Comparison of ENCODE assay signal across 34 cellular contexts in genomic region chr2:66875941-66876462, GRCh38.
"Had no signal": no experiment of that assay in that cellular context is flagged by ENCODE, and none has a peak within 500 bp of the region (broad histone marks: within the 10 kb centered on the region; RNA-seq: fewer than 3 reads in every experiment).

No MANE protein-coding gene starts in this region.

- DNase-seq: activated CD4-positive, alpha-beta memory T cell treated with anti-CD3 and anti-CD28 coated beads for 36 hours; activated CD4-positive, alpha-beta T cell treated with anti-CD3 and anti-CD28 coated beads for 36 hours; activated CD4-positive, alpha-beta T cell treated with anti-CD3 and anti-CD28 coated beads, Interleukin-2, amount 10 ng/mL, durations not matched to agents 24 days and 14 days; activated CD4-positive, CD25-positive, alpha-beta regulatory T cell; activated CD4-positive, CD25-positive, alpha-beta regulatory T cell treated with anti-CD3 and anti-CD28 coated beads, Interleukin-2, amount 50 U/mL, for 72 hours; activated CD8-positive, alpha-beta memory T cell treated with anti-CD3 and anti-CD28 coated beads, Interleukin-2, amount 10 ng/mL, durations not matched to agents 7 days and 5 days; activated CD8-positive, alpha-beta memory T cell treated with anti-CD3 and anti-CD28 coated beads, Interleukin-2, amount 50 U/mL, for 4 hours; activated CD8-positive, alpha-beta T cell treated with anti-CD3 and anti-CD28 coated beads, Interleukin-2, amount 10 ng/mL, durations not matched to agents 7 days and 5 days; activated effector memory CD4-positive, alpha-beta T cell treated with anti-CD3 and anti-CD28 coated beads, Interleukin-2, amount 50 U/mL, for 16 hours; activated naive CD4-positive, alpha-beta T cell treated with anti-CD3 and anti-CD28 coated beads for 36 hours; activated naive CD8-positive, alpha-beta T cell treated with anti-CD3 and anti-CD28 coated beads for 36 hours; activated naive CD8-positive, alpha-beta T cell treated with anti-CD3 and anti-CD28 coated beads, Interleukin-2, amount 50 U/mL, for 24 hours; activated T-cell treated with anti-CD3 and anti-CD28 coated beads, Interleukin-2, amount 50 U/mL, for 1 hour; activated T-cell treated with anti-CD3 and anti-CD28 coated beads, Interleukin-2, amount 50 U/mL, for 48 hours; adrenal gland; amygdala; aorta; central memory CD4-positive, alpha-beta T cell; cerebellar nuclear complex; colonic mucosa; effector CD8-positive, alpha-beta T cell; esophagus squamous epithelium; foreskin fibroblast; glutamatergic neuron; heart left ventricle; T-helper 2 cell had no signal

- H3K36me3 Mint-ChIP-seq: activated CD4-positive, alpha-beta memory T cell treated with anti-CD3 and anti-CD28 coated beads for 36 hours; activated CD8-positive, alpha-beta memory T cell treated with anti-CD3 and anti-CD28 coated beads, Interleukin-2, amount 10 ng/mL, durations not matched to agents 7 days and 5 days; activated naive CD4-positive, alpha-beta T cell treated with anti-CD3 and anti-CD28 coated beads, Interleukin-2, amount 50 U/mL, for 24 hours; activated naive CD8-positive, alpha-beta T cell treated with anti-CD3 and anti-CD28 coated beads for 36 hours; brain had no signal

- H3K4me1 ChIP-seq: adrenal gland, breast epithelium, colonic mucosa, esophagus squamous epithelium, heart left ventricle had no signal

- H3K27ac Mint-ChIP-seq: activated CD4-positive, alpha-beta memory T cell treated with anti-CD3 and anti-CD28 coated beads for 36 hours; activated CD4-positive, alpha-beta T cell treated with anti-CD3 and anti-CD28 coated beads for 36 hours; activated CD4-positive, alpha-beta T cell treated with anti-CD3 and anti-CD28 coated beads, Interleukin-2, amount 10 ng/mL, durations not matched to agents 24 days and 14 days; activated CD8-positive, alpha-beta memory T cell treated with anti-CD3 and anti-CD28 coated beads, Interleukin-2, amount 10 ng/mL, durations not matched to agents 7 days and 5 days; activated CD8-positive, alpha-beta T cell treated with anti-CD3 and anti-CD28 coated beads, Interleukin-2, amount 10 ng/mL, durations not matched to agents 7 days and 5 days; activated naive CD4-positive, alpha-beta T cell treated with anti-CD3 and anti-CD28 coated beads for 36 hours; activated naive CD4-positive, alpha-beta T cell treated with anti-CD3 and anti-CD28 coated beads, Interleukin-2, amount 50 U/mL, for 24 hours; activated naive CD8-positive, alpha-beta T cell treated with anti-CD3 and anti-CD28 coated beads for 36 hours; activated naive CD8-positive, alpha-beta T cell treated with anti-CD3 and anti-CD28 coated beads, Interleukin-2, amount 50 U/mL, for 24 hours; activated T-helper 1 cell treated with anti-CD3 and anti-CD28 coated beads, Interleukin-12 subunit alpha, Interleukin-12 subunit beta, Interleukin-2, Interleukin-4 antibody, amounts not matched to agents 30 ng/mL and 10 ng/mL and 1 ng/mL, durations not matched to agents 14 hours and 24 hours and 36 hours; activated T-helper 2 cell treated with anti-CD3 and anti-CD28 coated beads, Interferon-gamma antibody, Interleukin-2, Interleukin-4, amounts not matched to agents 10 μg/mL and 5 μg/mL and 100 μg/mL, durations not matched to agents 14 hours and 24 hours and 36 hours; brain had no signal

- H3K9me3 ChIP-seq: adrenal gland, breast epithelium, colonic mucosa, esophagus squamous epithelium, heart left ventricle had no signal

- FAIRE-seq: endothelial cell of umbilical vein had no signal

- H3K27me3 ChIP-seq: adrenal gland, breast epithelium, cardiac muscle cell, colonic mucosa, esophagus squamous epithelium, heart left ventricle had no signal

- H3K4me3 Mint-ChIP-seq: activated CD4-positive, alpha-beta memory T cell treated with anti-CD3 and anti-CD28 coated beads for 36 hours; activated CD4-positive, alpha-beta T cell treated with anti-CD3 and anti-CD28 coated beads for 36 hours; activated CD4-positive, alpha-beta T cell treated with anti-CD3 and anti-CD28 coated beads, Interleukin-2, amount 10 ng/mL, durations not matched to agents 24 days and 14 days; activated CD8-positive, alpha-beta memory T cell treated with anti-CD3 and anti-CD28 coated beads, Interleukin-2, amount 10 ng/mL, durations not matched to agents 7 days and 5 days; activated CD8-positive, alpha-beta T cell treated with anti-CD3 and anti-CD28 coated beads, Interleukin-2, amount 10 ng/mL, durations not matched to agents 7 days and 5 days; activated naive CD4-positive, alpha-beta T cell treated with anti-CD3 and anti-CD28 coated beads for 36 hours; activated naive CD4-positive, alpha-beta T cell treated with anti-CD3 and anti-CD28 coated beads, Interleukin-2, amount 50 U/mL, for 24 hours; activated naive CD8-positive, alpha-beta T cell treated with anti-CD3 and anti-CD28 coated beads for 36 hours; activated naive CD8-positive, alpha-beta T cell treated with anti-CD3 and anti-CD28 coated beads, Interleukin-2, amount 50 U/mL, for 24 hours; activated T-helper 1 cell treated with anti-CD3 and anti-CD28 coated beads, Interleukin-12 subunit alpha, Interleukin-12 subunit beta, Interleukin-2, Interleukin-4 antibody, amounts not matched to agents 30 ng/mL and 10 ng/mL and 1 ng/mL, durations not matched to agents 14 hours and 24 hours and 36 hours; brain had no signal

- ATAC-seq: activated CD4-positive, alpha-beta T cell treated with anti-CD3 and anti-CD28 coated beads for 36 hours; activated CD8-positive, alpha-beta memory T cell treated with anti-CD3 and anti-CD28 coated beads, Interleukin-2, amount 10 ng/mL, durations not matched to agents 7 days and 5 days; activated CD8-positive, alpha-beta T cell treated with anti-CD3 and anti-CD28 coated beads, Interleukin-2, amount 10 ng/mL, durations not matched to agents 7 days and 5 days; activated naive CD8-positive, alpha-beta T cell treated with anti-CD3 and anti-CD28 coated beads, Interleukin-2, amount 50 U/mL, for 24 hours; heart left ventricle had no signal

- H3K27ac ChIP-seq: adrenal gland, breast epithelium, cardiac muscle cell, colonic mucosa, epithelial cell of prostate, esophagus squamous epithelium, heart left ventricle had no signal

- H3K36me3 ChIP-seq: adrenal gland, breast epithelium, cardiac muscle cell, colonic mucosa, esophagus squamous epithelium, heart left ventricle had no signal

- H3K9me3 Mint-ChIP-seq: activated CD4-positive, alpha-beta memory T cell treated with anti-CD3 and anti-CD28 coated beads for 36 hours; activated CD4-positive, alpha-beta T cell treated with anti-CD3 and anti-CD28 coated beads, Interleukin-2, amount 10 ng/mL, durations not matched to agents 24 days and 14 days; activated naive CD4-positive, alpha-beta T cell treated with anti-CD3 and anti-CD28 coated beads, Interleukin-2, amount 50 U/mL, for 24 hours; activated naive CD8-positive, alpha-beta T cell treated with anti-CD3 and anti-CD28 coated beads, Interleukin-2, amount 50 U/mL, for 24 hours; activated T-helper 1 cell treated with anti-CD3 and anti-CD28 coated beads, Interleukin-12 subunit alpha, Interleukin-12 subunit beta, Interleukin-2, Interleukin-4 antibody, amounts not matched to agents 30 ng/mL and 10 ng/mL and 1 ng/mL, durations not matched to agents 14 hours and 24 hours and 36 hours; activated T-helper 2 cell treated with anti-CD3 and anti-CD28 coated beads, Interferon-gamma antibody, Interleukin-2, Interleukin-4, amounts not matched to agents 10 μg/mL and 5 μg/mL and 100 μg/mL, durations not matched to agents 14 hours and 24 hours and 36 hours had no signal

- H3K27me3 Mint-ChIP-seq: activated CD4-positive, alpha-beta memory T cell treated with anti-CD3 and anti-CD28 coated beads for 36 hours; activated CD4-positive, alpha-beta T cell treated with anti-CD3 and anti-CD28 coated beads for 36 hours; activated CD4-positive, alpha-beta T cell treated with anti-CD3 and anti-CD28 coated beads, Interleukin-2, amount 10 ng/mL, durations not matched to agents 24 days and 14 days; activated CD8-positive, alpha-beta memory T cell treated with anti-CD3 and anti-CD28 coated beads, Interleukin-2, amount 10 ng/mL, durations not matched to agents 7 days and 5 days; activated naive CD4-positive, alpha-beta T cell treated with anti-CD3 and anti-CD28 coated beads, Interleukin-2, amount 50 U/mL, for 24 hours; activated naive CD8-positive, alpha-beta T cell treated with anti-CD3 and anti-CD28 coated beads for 36 hours; activated naive CD8-positive, alpha-beta T cell treated with anti-CD3 and anti-CD28 coated beads, Interleukin-2, amount 50 U/mL, for 24 hours; brain had no signal

- H3K4me1 Mint-ChIP-seq: activated CD4-positive, alpha-beta T cell treated with anti-CD3 and anti-CD28 coated beads for 36 hours; activated CD4-positive, alpha-beta T cell treated with anti-CD3 and anti-CD28 coated beads, Interleukin-2, amount 10 ng/mL, durations not matched to agents 24 days and 14 days; activated CD8-positive, alpha-beta memory T cell treated with anti-CD3 and anti-CD28 coated beads, Interleukin-2, amount 10 ng/mL, durations not matched to agents 7 days and 5 days; activated naive CD4-positive, alpha-beta T cell treated with anti-CD3 and anti-CD28 coated beads, Interleukin-2, amount 50 U/mL, for 24 hours; activated naive CD8-positive, alpha-beta T cell treated with anti-CD3 and anti-CD28 coated beads for 36 hours; activated naive CD8-positive, alpha-beta T cell treated with anti-CD3 and anti-CD28 coated beads, Interleukin-2, amount 50 U/mL, for 24 hours had no signal

- H3K4me3 ChIP-seq: adrenal gland, breast epithelium, cardiac muscle cell, colonic mucosa, esophagus squamous epithelium, heart left ventricle had no signal
